ENCODE assay signal across 23 cellular contexts in the genomic region with DNA sequence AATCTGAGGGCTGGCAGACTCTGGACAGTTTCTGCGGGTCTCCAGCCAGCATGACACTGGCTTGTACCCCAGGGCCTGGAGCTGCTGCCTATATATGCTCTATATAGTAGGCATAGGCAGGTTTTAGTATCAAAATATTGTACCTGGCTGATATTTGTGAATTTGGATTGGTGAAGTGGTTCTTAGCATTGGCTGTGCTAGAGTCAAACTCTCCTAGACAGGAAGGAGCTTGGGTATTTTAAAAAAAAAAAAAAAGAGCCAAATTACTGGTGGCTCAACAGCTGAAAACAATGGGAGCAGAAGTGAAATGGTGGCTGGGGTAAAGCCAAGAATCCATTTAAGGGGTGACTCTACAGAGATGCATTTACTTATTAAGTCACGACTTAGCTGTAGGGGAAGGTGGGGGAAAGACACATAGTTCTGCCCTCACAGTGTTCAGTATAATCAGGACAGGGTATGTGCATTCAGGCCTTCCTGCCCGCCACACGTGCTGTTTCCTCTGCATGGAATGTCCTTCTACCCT. TPM values are rescaled to one million over a fixed set of nuclear protein-coding genes. Genes with fewer than 3 reads are reported as not detected.
DNase-seq lines count a peak whose midpoint lies in the region; ATAC-seq, FAIRE-seq and TF ChIP-seq lines count a peak whose summit lies in the region.
"Had no signal": no experiment of that assay in that cellular context is flagged by ENCODE, and none has a peak within 500 bp of the region (broad histone marks: within the 10 kb centered on the region; RNA-seq: fewer than 3 reads in every experiment).

No MANE protein-coding gene starts in this region.

- H3K36me3 ChIP-seq in endothelial cell of umbilical vein (ENCODE audit: control insufficient read depth in 2 of 2, extremely low read depth in 1 of 2, insufficient read depth in 2 of 2, low read length in 2 of 2) = peaks cover 13 to 53% of the 10 kb centered on the region in 2 experiments

- H3K27ac ChIP-seq in endothelial cell of umbilical vein (ENCODE audit: insufficient read depth, low read depth, low read length) (no peak overlapping the region), substantia nigra (ENCODE audit: low read depth, low read length, poor library complexity, severe bottlenecking) (peak overlapping the region; percentile 29)

- no peaks in the 10 kb centered on the region for H3K79me2 ChIP-seq in endothelial cell of umbilical vein (ENCODE audit: control insufficient read depth, insufficient read depth, low read length)

- H3K9me1 ChIP-seq in endothelial cell of umbilical vein (replicated peaks; ENCODE audit: control insufficient read depth, extremely low read depth, insufficient read depth, low read length) = no peaks in the 10 kb centered on the region

- no peaks in the 10 kb centered on the region for H3K9me3 Mint-ChIP-seq in activated naive CD4-positive, alpha-beta T cell treated with anti-CD3 and anti-CD28 coated beads for 36 hours
- H3K9me3 Mint-ChIP-seq in activated T-helper 17 cell treated with anti-CD3 and anti-CD28 coated beads, Interleukin-2, amount 50 U/mL, for 72 hours = no peaks in the 10 kb centered on the region
- H3K9me3 Mint-ChIP-seq: neural crest cell; stimulated activated naive B cell treated with anti-CD40 and anti-IgM and Interleukin-4, amounts not matched to agents 10 μg/mL and 1 μg/mL and 100 μg/mL, for 72 hours had no signal

- no peak overlapping the region for H2AFZ ChIP-seq in endothelial cell of umbilical vein (ENCODE audit: low read depth, low read length)

- no peak for ATAC-seq in activated T-helper 17 cell treated with anti-CD3 and anti-CD28 coated beads, Interleukin-2, amount 50 U/mL, for 72 hours (replicated peaks)
- no peak for ATAC-seq in GM18907 (IDR thresholded peaks at IDR 0.05; ENCODE audit: unreplicated experiment)
- ATAC-seq: stimulated activated naive B cell treated with anti-CD40 and anti-IgM and Interleukin-4, amounts not matched to agents 10 μg/mL and 1 μg/mL and 100 μg/mL, for 72 hours had no signal

- H3K9me3 ChIP-seq in endothelial cell of umbilical vein (replicated peaks; ENCODE audit: control insufficient read depth, insufficient read depth, low read length) = no peaks in the 10 kb centered on the region

- H3K36me3 Mint-ChIP-seq in activated naive CD4-positive, alpha-beta T cell treated with anti-CD3 and anti-CD28 coated beads for 36 hours (ENCODE audit: low read depth) = peaks cover 47% of the 10 kb centered on the region
- peaks cover 100% of the 10 kb centered on the region for H3K36me3 Mint-ChIP-seq in activated T-helper 17 cell treated with anti-CD3 and anti-CD28 coated beads, Interleukin-2, amount 50 U/mL, for 72 hours (ENCODE audit: low read depth)

- no peak overlapping the region for H3K4me3 ChIP-seq in endothelial cell of umbilical vein (replicated peaks in 1 of 3; ENCODE audit: insufficient read depth in 1 of 3, low read depth in 1 of 3, low read length in 3 of 3)

- CTCF ChIA-PET in activated naive CD4-positive, alpha-beta T cell treated with anti-CD3 and anti-CD28 coated beads for 36 hours (lab: Charles Lee) = interaction anchor here (0.7 to 1.2 kb wide), 4 partner anchors 8 to 23 kb away, joined by 3 to 5 read pairs (median 3); no protein-coding TSS in a partner anchor
- CTCF ChIA-PET in endothelial cell of umbilical vein (lab: Charles Lee) = interaction anchor here (0.7 to 4.0 kb wide), 4 partner anchors 11 to 191 kb away, joined by 3 to 21 read pairs (median 8); a partner anchor contains a TSS

- peak overlapping the region; percentile 81 for H3K27ac Mint-ChIP-seq in activated naive CD4-positive, alpha-beta T cell treated with anti-CD3 and anti-CD28 coated beads for 36 hours
- peak overlapping the region; percentile 71 for H3K27ac Mint-ChIP-seq in activated T-helper 17 cell treated with anti-CD3 and anti-CD28 coated beads, Interleukin-2, amount 50 U/mL, for 72 hours
- H3K27ac Mint-ChIP-seq: stimulated activated naive B cell treated with anti-CD40 and anti-IgM and Interleukin-4, amounts not matched to agents 10 μg/mL and 1 μg/mL and 100 μg/mL, for 72 hours had no signal

- H3K9ac ChIP-seq in endothelial cell of umbilical vein (replicated peaks; ENCODE audit: extremely low read depth, insufficient read depth, low read length) = no peak overlapping the region

- BruUV-seq in endothelial cell of umbilical vein (replicated peaks; lab: Mats Ljungman, UMichigan) = no TSS peak

- no peaks in the 10 kb centered on the region for H4K20me1 ChIP-seq in endothelial cell of umbilical vein (replicated peaks; ENCODE audit: control insufficient read depth, extremely low read depth, insufficient read depth, low read length)

- FAIRE-seq in endothelial cell of umbilical vein (lab: Jason Lieb, UNC) = no peak
- FAIRE-seq: frontal cortex had no signal

- no peak overlapping the region for H3K4me3 Mint-ChIP-seq in activated naive CD4-positive, alpha-beta T cell treated with anti-CD3 and anti-CD28 coated beads for 36 hours
- H3K4me3 Mint-ChIP-seq in activated T-helper 17 cell treated with anti-CD3 and anti-CD28 coated beads, Interleukin-2, amount 50 U/mL, for 72 hours = peak overlapping the region; percentile 13
- H3K4me3 Mint-ChIP-seq: neural crest cell; stimulated activated naive B cell treated with anti-CD40 and anti-IgM and Interleukin-4, amounts not matched to agents 10 μg/mL and 1 μg/mL and 100 μg/mL, for 72 hours had no signal

- H3K4me2 ChIP-seq in endothelial cell of umbilical vein (ENCODE audit: insufficient read depth, low read length) = no peak overlapping the region

- dilution Hi-C loops in endothelial cell of umbilical vein (cut with MboI; ENCODE audit: extremely low pct_ligation_motif_present, low sequenced_read_pairs) = no loop called here

- DNase-seq in activated naive CD4-positive, alpha-beta T cell treated with anti-CD3 and anti-CD28 coated beads for 36 hours = no peak
- DNase-seq in activated naive CD4-positive, alpha-beta T cell (lab: John Stamatoyannopoulos, UW) = no peak
- peak; percentile 12 for DNase-seq in endothelial cell of umbilical vein (ENCODE audit: low read depth, low spot score)
- DNase-seq in substantia nigra (lab: John Stamatoyannopoulos, UW) = no peak
- no peak for DNase-seq in NCI-H1105 treated with DMSO at 0.1 percent for 48 hours (lab: John Stamatoyannopoulos, UW)
- DNase-seq in NCI-H774 (lab: John Stamatoyannopoulos, UW) = no peak
- DNase-seq: DMS79 treated with DMSO at 0.1 percent for 48 hours; Karpas-422; kidney glomerular epithelial cell; mesenchymal stem cell; NCI-H1092 treated with DMSO at 0.1 percent for 48 hours; NCI-H2171; stimulated activated CD4-positive, alpha-beta T cell treated with anti-CD3 and anti-CD28 coated beads, Interleukin-12 subunit alpha, Interleukin-12 subunit beta, amount 100 ng/mL, for 4 hours; stimulated activated naive B cell treated with anti-CD40 and anti-IgM and Interleukin-4, amounts not matched to agents 10 μg/mL and 1 μg/mL and 100 μg/mL, for 72 hours had no signal

- peaks cover 36% of the 10 kb centered on the region for H3K4me1 Mint-ChIP-seq in activated naive CD4-positive, alpha-beta T cell treated with anti-CD3 and anti-CD28 coated beads for 36 hours (ENCODE audit: low read depth)
- H3K4me1 Mint-ChIP-seq in activated T-helper 17 cell treated with anti-CD3 and anti-CD28 coated beads, Interleukin-2, amount 50 U/mL, for 72 hours = peaks cover 9% of the 10 kb centered on the region
- H3K4me1 Mint-ChIP-seq: neural crest cell; stimulated activated naive B cell treated with anti-CD40 and anti-IgM and Interleukin-4, amounts not matched to agents 10 μg/mL and 1 μg/mL and 100 μg/mL, for 72 hours had no signal

- H3K27me3 Mint-ChIP-seq in activated naive CD4-positive, alpha-beta T cell treated with anti-CD3 and anti-CD28 coated beads for 36 hours (ENCODE audit: low read depth) = no peaks in the 10 kb centered on the region
- H3K27me3 Mint-ChIP-seq in activated T-helper 17 cell treated with anti-CD3 and anti-CD28 coated beads, Interleukin-2, amount 50 U/mL, for 72 hours = no peaks in the 10 kb centered on the region
- H3K27me3 Mint-ChIP-seq: stimulated activated naive B cell treated with anti-CD40 and anti-IgM and Interleukin-4, amounts not matched to agents 10 μg/mL and 1 μg/mL and 100 μg/mL, for 72 hours had no signal

- TF ChIP-seq POLR2A in endothelial cell of umbilical vein (IDR thresholded peaks at IDR 0.05; ENCODE audit: low read depth, low read length) = no peak

- no peak for TF ChIP-seq CTCF in endothelial cell of umbilical vein (IDR thresholded peaks at IDR 0.05; ENCODE audit: extremely low read depth in 1 of 2, insufficient read depth in 1 of 2, low read depth in 1 of 2, low read length in 2 of 2)

- H3K27me3 ChIP-seq in endothelial cell of umbilical vein (ENCODE audit: control insufficient read depth in 2 of 2, insufficient read depth in 2 of 2, low read length in 2 of 2) = no peaks in the 10 kb centered on the region

- intact Hi-C loops in activated naive CD4-positive, alpha-beta T cell treated with anti-CD3 and anti-CD28 coated beads for 36 hours (cut with micrococcal nuclease) = no loop called here
- intact Hi-C loops in endothelial cell of umbilical vein (cut with micrococcal nuclease) = no loop called here

- POLR2A ChIA-PET in endothelial cell of umbilical vein (lab: Charles Lee) = interaction anchor here (0.7 to 0.8 kb wide), 2 partner anchors 16 to 45 kb away, joined by 6 read pairs; no protein-coding TSS in a partner anchor

- peaks cover under 1% of the 10 kb centered on the region for H3K4me1 ChIP-seq in endothelial cell of umbilical vein (ENCODE audit: control insufficient read depth, extremely low read depth, insufficient read depth, low read length)

RNA-seq across cellular contexts. Expression of a gene that starts 11.0 kb away (rescaled TPM):
- total RNA-seq in activated naive CD4-positive, alpha-beta T cell treated with anti-CD3 and anti-CD28 coated beads for 36 hours = 10 to 100 TPM; 36.6 to 37.1 TPM
- total RNA-seq in activated T-helper 17 cell treated with anti-CD3 and anti-CD28 coated beads, Interleukin-2, amount 50 U/mL, for 72 hours = 10 to 100 TPM; 42.4 to 51.3 TPM
- total RNA-seq in endothelial cell of umbilical vein = 30.3 and 33.9 TPM in 2 replicates
- polyA plus RNA-seq in endothelial cell of umbilical vein = 41.9 and 55.4 TPM in 2 replicates
- 30.6 and 32.7 TPM in 2 replicates for polyA plus RNA-seq in endothelial cell of umbilical vein (2011; cell fraction: cytosol; rRNA removed)
- polyA plus RNA-seq in endothelial cell of umbilical vein (2011; cell fraction: nucleus; rRNA removed) = 20.6 and 21.5 TPM in 2 replicates
- polyA plus RNA-seq in endothelial cell of umbilical vein (2012) = 19.4 and 24.2 TPM in 2 replicates
- polyA minus RNA-seq in endothelial cell of umbilical vein = 10.8 and 20.8 TPM in 2 replicates
- 35.0 TPM for polyA minus RNA-seq in endothelial cell of umbilical vein (2011; cell fraction: cytosol; rRNA and poly(A)+ RNA removed)
- 18.0 and 18.9 TPM in 2 replicates for polyA minus RNA-seq in endothelial cell of umbilical vein (2011; cell fraction: nucleus; rRNA and poly(A)+ RNA removed)

RNA-seq across cellular contexts. Expression of a gene that starts 17.8 kb away (rescaled TPM):
- total RNA-seq in activated naive CD4-positive, alpha-beta T cell treated with anti-CD3 and anti-CD28 coated beads for 36 hours = 1 to 10 TPM; 8.2 to 8.8 TPM
- 10 to 100 TPM; 11.3 to 52.8 TPM for total RNA-seq in activated T-helper 17 cell treated with anti-CD3 and anti-CD28 coated beads, Interleukin-2, amount 50 U/mL, for 72 hours
- total RNA-seq in endothelial cell of umbilical vein = 22.7 and 28.8 TPM in 2 replicates
- 22.5 and 24.0 TPM in 2 replicates for polyA plus RNA-seq in endothelial cell of umbilical vein
- 32.7 and 34.4 TPM in 2 replicates for polyA plus RNA-seq in endothelial cell of umbilical vein (2011; cell fraction: cytosol; rRNA removed)
- 45.3 and 46.8 TPM in 2 replicates for polyA plus RNA-seq in endothelial cell of umbilical vein (2011; cell fraction: nucleus; rRNA removed)
- 22.1 and 26.8 TPM in 2 replicates for polyA plus RNA-seq in endothelial cell of umbilical vein (2012)
- 38.3 and 59.6 TPM in 2 replicates for polyA minus RNA-seq in endothelial cell of umbilical vein
- polyA minus RNA-seq in endothelial cell of umbilical vein (2011; cell fraction: cytosol; rRNA and poly(A)+ RNA removed) = 2.0 TPM
- 25.6 and 26.1 TPM in 2 replicates for polyA minus RNA-seq in endothelial cell of umbilical vein (2011; cell fraction: nucleus; rRNA and poly(A)+ RNA removed)

RNA-seq across cellular contexts. Expression of a gene that starts 27.4 kb away (rescaled TPM):
- total RNA-seq in activated naive CD4-positive, alpha-beta T cell treated with anti-CD3 and anti-CD28 coated beads for 36 hours = 1 to 10 TPM; 2.8 to 3.9 TPM
- total RNA-seq in activated T-helper 17 cell treated with anti-CD3 and anti-CD28 coated beads, Interleukin-2, amount 50 U/mL, for 72 hours = 10 to 100 TPM; 10.7 to 18.4 TPM
- total RNA-seq in endothelial cell of umbilical vein = 24.4 and 26.9 TPM in 2 replicates
- 16.7 and 21.7 TPM in 2 replicates for polyA plus RNA-seq in endothelial cell of umbilical vein
- polyA plus RNA-seq in endothelial cell of umbilical vein (2011; cell fraction: cytosol; rRNA removed) = 7.9 and 11.9 TPM in 2 replicates
- 54.6 and 61.2 TPM in 2 replicates for polyA plus RNA-seq in endothelial cell of umbilical vein (2011; cell fraction: nucleus; rRNA removed)
- polyA plus RNA-seq in endothelial cell of umbilical vein (2012) = 14.1 and 23.1 TPM in 2 replicates
- 16.5 and 20.9 TPM in 2 replicates for polyA minus RNA-seq in endothelial cell of umbilical vein
- polyA minus RNA-seq in endothelial cell of umbilical vein (2011; cell fraction: cytosol; rRNA and poly(A)+ RNA removed) = 3.4 TPM
- 14.1 and 18.8 TPM in 2 replicates for polyA minus RNA-seq in endothelial cell of umbilical vein (2011; cell fraction: nucleus; rRNA and poly(A)+ RNA removed)

RNA-seq across cellular contexts. Expression of a gene that starts 57.2 kb away (rescaled TPM):
- not detected for total RNA-seq in activated naive CD4-positive, alpha-beta T cell treated with anti-CD3 and anti-CD28 coated beads for 36 hours
- total RNA-seq in activated T-helper 17 cell treated with anti-CD3 and anti-CD28 coated beads, Interleukin-2, amount 50 U/mL, for 72 hours = not detected
- not detected in 2 replicates for total RNA-seq in endothelial cell of umbilical vein
- polyA plus RNA-seq in endothelial cell of umbilical vein = not detected in 2 replicates
- polyA plus RNA-seq in endothelial cell of umbilical vein (2011; cell fraction: cytosol; rRNA removed) = not detected in 2 replicates
- polyA plus RNA-seq in endothelial cell of umbilical vein (2011; cell fraction: nucleus; rRNA removed) = not detected in 2 replicates
- polyA plus RNA-seq in endothelial cell of umbilical vein (2012) = not detected in 2 replicates
- not detected in 2 replicates for polyA minus RNA-seq in endothelial cell of umbilical vein
- not detected for polyA minus RNA-seq in endothelial cell of umbilical vein (2011; cell fraction: cytosol; rRNA and poly(A)+ RNA removed)
- polyA minus RNA-seq in endothelial cell of umbilical vein (2011; cell fraction: nucleus; rRNA and poly(A)+ RNA removed) = not detected in 2 replicates
- total RNA-seq: frontal cortex, HT1080, neural crest cell, pulmonary artery endothelial cell, SK-MEL-5, ureter had no signal
- polyA plus RNA-seq: AG04450 had no signal

RNA-seq across cellular contexts. Expression of a gene that starts 57.8 kb away (rescaled TPM):
- 1 to 10 TPM; 1.1 to 1.5 TPM for total RNA-seq in activated naive CD4-positive, alpha-beta T cell treated with anti-CD3 and anti-CD28 coated beads for 36 hours
- total RNA-seq in activated T-helper 17 cell treated with anti-CD3 and anti-CD28 coated beads, Interleukin-2, amount 50 U/mL, for 72 hours = 1 to 10 TPM in 1 of 2 donors, under 1 TPM in 1; 0.50 to 2.5 TPM
- total RNA-seq in endothelial cell of umbilical vein = 1.7 and 2.1 TPM in 2 replicates
- polyA plus RNA-seq in endothelial cell of umbilical vein = 3.1 and 3.7 TPM in 2 replicates
- 1.7 and 1.9 TPM in 2 replicates for polyA plus RNA-seq in endothelial cell of umbilical vein (2011; cell fraction: cytosol; rRNA removed)
- 2.9 and 4.0 TPM in 2 replicates for polyA plus RNA-seq in endothelial cell of umbilical vein (2011; cell fraction: nucleus; rRNA removed)
- 1.1 and 1.2 TPM in 2 replicates for polyA plus RNA-seq in endothelial cell of umbilical vein (2012)
- 1.8 and 2.0 TPM in 2 replicates for polyA minus RNA-seq in endothelial cell of umbilical vein
- polyA minus RNA-seq in endothelial cell of umbilical vein (2011; cell fraction: cytosol; rRNA and poly(A)+ RNA removed) = 1.1 TPM
- 2.0 and 2.7 TPM in 2 replicates for polyA minus RNA-seq in endothelial cell of umbilical vein (2011; cell fraction: nucleus; rRNA and poly(A)+ RNA removed)
